Comparison of ENCODE assay signal across 26 cellular contexts in genomic region chr14:24282736-24283135, GRCh38. TPM values are rescaled to one million over a fixed set of nuclear protein-coding genes. Genes with fewer than 3 reads are reported as not detected.
"Had no signal": no experiment of that assay in that cellular context is flagged by ENCODE, and none has a peak within 500 bp of the region (broad histone marks: within the 10 kb centered on the region; RNA-seq: fewer than 3 reads in every experiment).

No MANE protein-coding gene starts in this region.

- H3K9ac ChIP-seq: KMS-11 had no signal

- ATAC-seq: activated CD8-positive, alpha-beta T cell treated with anti-CD3 and anti-CD28 coated beads, Interleukin-2, amount 10 ng/mL, durations not matched to agents 7 days and 5 days; SK-N-SH treated with all-trans-retinoic acid at 6 μM for 48 hours; WTC11 had no signal

- H3K4me3 Mint-ChIP-seq: activated CD8-positive, alpha-beta T cell treated with anti-CD3 and anti-CD28 coated beads, Interleukin-2, amount 10 ng/mL, durations not matched to agents 7 days and 5 days; activated naive CD8-positive, alpha-beta T cell treated with anti-CD3 and anti-CD28 coated beads, Interleukin-2, amount 10 ng/mL, durations not matched to agents 7 days and 5 days; T-helper 1 cell treated with Interleukin-12 subunit alpha and Interleukin-12 subunit beta and Interleukin-4 antibody, amounts not matched to agents 30 μg/mL and 1 μg/mL, for 36 hours; WTC11 had no signal

- H3K4me3 ChIP-seq: adrenal gland, breast epithelium, PC-9, SJSA1 had no signal

- H3K4me1 ChIP-seq: breast epithelium, SJSA1 had no signal

- H3K4me1 Mint-ChIP-seq: WTC11 had no signal

- DNase-seq: activated CD4-positive, alpha-beta T cell treated with anti-CD3 and anti-CD28 coated beads for 48 hours; activated CD4-positive, alpha-beta T cell treated with anti-CD3 and anti-CD28 coated beads, Interleukin-2, amount 50 U/mL, for 4 hours; activated CD4-positive, CD25-positive, alpha-beta regulatory T cell treated with anti-CD3 and anti-CD28 coated beads, Interleukin-2, amount 50 U/mL, for 72 hours; activated CD8-positive, alpha-beta memory T cell treated with anti-CD3 and anti-CD28 coated beads, Interleukin-2, amount 50 U/mL, for 48 hours; activated CD8-positive, alpha-beta T cell treated with anti-CD3 and anti-CD28 coated beads, Interleukin-2, amount 10 ng/mL, durations not matched to agents 7 days and 5 days; activated naive CD4-positive, alpha-beta T cell treated with anti-CD3 and anti-CD28 coated beads, Interleukin-2, amount 50 U/mL, for 16 hours; activated naive CD8-positive, alpha-beta T cell treated with anti-CD3 and anti-CD28 coated beads, Interleukin-2, amount 10 ng/mL, durations not matched to agents 7 days and 5 days; activated T-cell treated with anti-CD3 and anti-CD28 coated beads, Interleukin-2, amount 50 U/mL, for 1 hour; anterior cingulate cortex; caudate nucleus; NCI-H1092 treated with DMSO at 0.1 percent for 48 hours; NCI-H1417 treated with DMSO at 0.1 percent for 48 hours; NCI-H1694; NCI-H2029; NCI-H345; NCI-H510A treated with DMSO at 0.1 percent for 48 hours; PC-9; Right ventricle myocardium superior; SW 1271 had no signal

- H3K36me3 ChIP-seq: adrenal gland, breast epithelium, SJSA1 had no signal

- H3K9me3 Mint-ChIP-seq: activated naive CD8-positive, alpha-beta T cell treated with anti-CD3 and anti-CD28 coated beads, Interleukin-2, amount 10 ng/mL, durations not matched to agents 7 days and 5 days; T-helper 1 cell treated with Interleukin-12 subunit alpha and Interleukin-12 subunit beta and Interleukin-4 antibody, amounts not matched to agents 30 μg/mL and 1 μg/mL, for 36 hours; WTC11 had no signal

- H3K9me3 ChIP-seq: adrenal gland, breast epithelium, SJSA1 had no signal

- H3K27me3 ChIP-seq: adrenal gland, breast epithelium, SJSA1 had no signal

- H3K27ac ChIP-seq: breast epithelium, KMS-11, PC-9, SJSA1 had no signal

- H3K36me3 Mint-ChIP-seq: WTC11 had no signal

- H3K27ac Mint-ChIP-seq: activated CD8-positive, alpha-beta T cell treated with anti-CD3 and anti-CD28 coated beads, Interleukin-2, amount 10 ng/mL, durations not matched to agents 7 days and 5 days; activated naive CD8-positive, alpha-beta T cell treated with anti-CD3 and anti-CD28 coated beads, Interleukin-2, amount 10 ng/mL, durations not matched to agents 7 days and 5 days; T-helper 1 cell treated with Interleukin-12 subunit alpha and Interleukin-12 subunit beta and Interleukin-4 antibody, amounts not matched to agents 30 μg/mL and 1 μg/mL, for 36 hours; WTC11 had no signal

- H3K4me2 ChIP-seq: KMS-11, PC-9 had no signal

- H2AFZ ChIP-seq: PC-9 had no signal

RNA-seq across cellular contexts. Expression of gene CIDEB, which starts 25.0 kb away (rescaled TPM):
- total RNA-seq: PC-9, SJSA1 had no signal
